ENCODE assay signal across 1 cellular context in the genomic region with DNA sequence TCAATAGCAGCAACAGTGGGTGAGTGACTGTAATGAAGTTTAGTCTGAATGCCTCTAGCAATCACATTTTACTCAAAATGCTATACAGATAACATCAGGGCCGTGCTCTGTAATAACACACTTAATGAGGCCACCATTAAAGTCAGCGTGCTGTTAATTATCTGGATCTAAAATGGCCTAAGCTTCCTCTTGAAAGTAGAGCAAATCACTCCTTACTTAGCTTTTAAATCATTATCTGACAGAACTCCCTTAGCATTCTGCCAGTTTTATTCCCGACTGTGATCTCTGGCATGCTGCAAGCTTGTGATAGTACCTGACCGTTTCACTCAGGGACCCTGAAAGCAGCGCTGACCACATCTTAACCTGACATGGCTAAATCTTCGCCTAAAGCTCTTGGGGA.
TF ChIP-seq lines count a peak whose summit lies in the region.

No MANE protein-coding gene starts in this region.

TF ChIP-seq in GM12878, 131 proteins besides CTCF, POLR2A, EP300 and RAD21:
- TF ChIP-seq POLR2AphosphoS5 (IDR thresholded peaks at IDR 0.05; ENCODE audit: low read length) (0 out of 2 replicates have a peak, but pooled peaks have one; percentile 25), SUPT20H (IDR thresholded peaks at IDR 0.05; ENCODE audit: borderline replicate concordance, control insufficient read depth, low read depth, low read length) (no peak), RBBP5 (conservative IDR thresholded peaks at IDR 0.05) (no peak), YBX1 (IDR thresholded peaks at IDR 0.05) (no peak), JUND (IDR thresholded peaks at IDR 0.05; ENCODE audit: low read depth, low read length) (no peak), RUNX3 (IDR thresholded peaks at IDR 0.05; ENCODE audit: low read length) (peak; percentile 10; the same call in 1 of the 2 replicates)
- TF ChIP-seq, protein P1, sequence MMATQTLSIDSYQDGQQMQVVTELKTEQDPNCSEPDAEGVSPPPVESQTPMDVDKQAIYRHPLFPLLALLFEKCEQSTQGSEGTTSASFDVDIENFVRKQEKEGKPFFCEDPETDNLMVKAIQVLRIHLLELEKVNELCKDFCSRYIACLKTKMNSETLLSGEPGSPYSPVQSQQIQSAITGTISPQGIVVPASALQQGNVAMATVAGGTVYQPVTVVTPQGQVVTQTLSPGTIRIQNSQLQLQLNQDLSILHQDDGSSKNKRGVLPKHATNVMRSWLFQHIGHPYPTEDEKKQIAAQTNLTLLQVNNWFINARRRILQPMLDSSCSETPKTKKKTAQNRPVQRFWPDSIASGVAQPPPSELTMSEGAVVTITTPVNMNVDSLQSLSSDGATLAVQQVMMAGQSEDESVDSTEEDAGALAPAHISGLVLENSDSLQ (IDR thresholded peaks at IDR 0.05) = no peak
- TF ChIP-seq, protein P2, sequence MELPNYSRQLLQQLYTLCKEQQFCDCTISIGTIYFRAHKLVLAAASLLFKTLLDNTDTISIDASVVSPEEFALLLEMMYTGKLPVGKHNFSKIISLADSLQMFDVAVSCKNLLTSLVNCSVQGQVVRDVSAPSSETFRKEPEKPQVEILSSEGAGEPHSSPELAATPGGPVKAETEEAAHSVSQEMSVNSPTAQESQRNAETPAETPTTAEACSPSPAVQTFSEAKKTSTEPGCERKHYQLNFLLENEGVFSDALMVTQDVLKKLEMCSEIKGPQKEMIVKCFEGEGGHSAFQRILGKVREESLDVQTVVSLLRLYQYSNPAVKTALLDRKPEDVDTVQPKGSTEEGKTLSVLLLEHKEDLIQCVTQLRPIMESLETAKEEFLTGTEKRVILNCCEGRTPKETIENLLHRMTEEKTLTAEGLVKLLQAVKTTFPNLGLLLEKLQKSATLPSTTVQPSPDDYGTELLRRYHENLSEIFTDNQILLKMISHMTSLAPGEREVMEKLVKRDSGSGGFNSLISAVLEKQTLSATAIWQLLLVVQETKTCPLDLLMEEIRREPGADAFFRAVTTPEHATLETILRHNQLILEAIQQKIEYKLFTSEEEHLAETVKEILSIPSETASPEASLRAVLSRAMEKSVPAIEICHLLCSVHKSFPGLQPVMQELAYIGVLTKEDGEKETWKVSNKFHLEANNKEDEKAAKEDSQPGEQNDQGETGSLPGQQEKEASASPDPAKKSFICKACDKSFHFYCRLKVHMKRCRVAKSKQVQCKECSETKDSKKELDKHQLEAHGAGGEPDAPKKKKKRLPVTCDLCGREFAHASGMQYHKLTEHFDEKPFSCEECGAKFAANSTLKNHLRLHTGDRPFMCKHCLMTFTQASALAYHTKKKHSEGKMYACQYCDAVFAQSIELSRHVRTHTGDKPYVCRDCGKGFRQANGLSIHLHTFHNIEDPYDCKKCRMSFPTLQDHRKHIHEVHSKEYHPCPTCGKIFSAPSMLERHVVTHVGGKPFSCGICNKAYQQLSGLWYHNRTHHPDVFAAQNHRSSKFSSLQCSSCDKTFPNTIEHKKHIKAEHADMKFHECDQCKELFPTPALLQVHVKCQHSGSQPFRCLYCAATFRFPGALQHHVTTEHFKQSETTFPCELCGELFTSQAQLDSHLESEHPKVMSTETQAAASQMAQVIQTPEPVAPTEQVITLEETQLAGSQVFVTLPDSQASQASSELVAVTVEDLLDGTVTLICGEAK (IDR thresholded peaks at IDR 0.05; ENCODE audit: borderline replicate concordance) = no peak
- TF ChIP-seq, protein P3, sequence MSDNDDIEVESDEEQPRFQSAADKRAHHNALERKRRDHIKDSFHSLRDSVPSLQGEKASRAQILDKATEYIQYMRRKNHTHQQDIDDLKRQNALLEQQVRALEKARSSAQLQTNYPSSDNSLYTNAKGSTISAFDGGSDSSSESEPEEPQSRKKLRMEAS (IDR thresholded peaks at IDR 0.05; ENCODE audit: low read depth, low read length) = no peak
- TF ChIP-seq, protein P4, sequence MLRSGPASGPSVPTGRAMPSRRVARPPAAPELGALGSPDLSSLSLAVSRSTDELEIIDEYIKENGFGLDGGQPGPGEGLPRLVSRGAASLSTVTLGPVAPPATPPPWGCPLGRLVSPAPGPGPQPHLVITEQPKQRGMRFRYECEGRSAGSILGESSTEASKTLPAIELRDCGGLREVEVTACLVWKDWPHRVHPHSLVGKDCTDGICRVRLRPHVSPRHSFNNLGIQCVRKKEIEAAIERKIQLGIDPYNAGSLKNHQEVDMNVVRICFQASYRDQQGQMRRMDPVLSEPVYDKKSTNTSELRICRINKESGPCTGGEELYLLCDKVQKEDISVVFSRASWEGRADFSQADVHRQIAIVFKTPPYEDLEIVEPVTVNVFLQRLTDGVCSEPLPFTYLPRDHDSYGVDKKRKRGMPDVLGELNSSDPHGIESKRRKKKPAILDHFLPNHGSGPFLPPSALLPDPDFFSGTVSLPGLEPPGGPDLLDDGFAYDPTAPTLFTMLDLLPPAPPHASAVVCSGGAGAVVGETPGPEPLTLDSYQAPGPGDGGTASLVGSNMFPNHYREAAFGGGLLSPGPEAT (IDR thresholded peaks at IDR 0.05; ENCODE audit: low read depth) = no peak
